ENCODE assay signal across 29 cellular contexts in the genomic region with DNA sequence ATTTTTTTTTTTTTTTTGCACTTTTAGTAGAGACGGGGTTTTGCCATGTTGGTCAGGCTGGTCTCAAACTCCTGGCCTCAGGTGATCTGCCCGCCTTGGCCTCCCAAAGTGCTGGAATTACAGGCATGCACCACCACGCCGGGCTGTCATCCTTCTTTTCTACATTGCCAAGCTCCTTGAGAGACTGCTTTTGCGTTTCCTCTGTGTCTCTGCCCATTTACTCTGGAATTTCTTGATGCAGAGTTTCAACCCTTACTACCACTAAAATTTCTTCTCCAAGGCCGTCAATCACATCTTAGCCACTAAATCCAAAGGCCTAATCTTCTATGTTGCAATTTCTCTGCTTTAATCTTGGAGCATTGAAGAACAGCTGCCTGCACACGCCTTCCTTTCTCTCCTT.
"Had no signal": no experiment of that assay in that cellular context is flagged by ENCODE, and none has a peak within 500 bp of the region (broad histone marks: within the 10 kb centered on the region; RNA-seq: fewer than 3 reads in every experiment).

No MANE protein-coding gene starts in this region.

- H3K4me3 ChIP-seq: left lung, lower lobe of right lung, psoas muscle, right atrium auricular region, right lobe of liver, smooth muscle cell, thyroid gland, transverse colon, uterus had no signal

- H3K4me2 ChIP-seq: smooth muscle cell had no signal

- H3K36me3 Mint-ChIP-seq: immature natural killer cell; naive thymus-derived CD8-positive, alpha-beta T cell; stimulated activated memory B cell treated with anti-CD40 and anti-IgM and Interleukin-4, amounts not matched to agents 10 μg/mL and 1 μg/mL and 100 μg/mL, for 72 hours had no signal

- H3K9me3 ChIP-seq: left lung, lower lobe of right lung, neutrophil, psoas muscle, right atrium auricular region, right lobe of liver, thyroid gland, transverse colon, uterus had no signal

- H3K4me1 ChIP-seq: left lung, lower lobe of right lung, parathyroid adenoma, psoas muscle, right atrium auricular region, right lobe of liver, thyroid gland, transverse colon, uterus had no signal

- H3K27ac ChIP-seq: left lung, lower lobe of right lung, neutrophil, parathyroid adenoma, psoas muscle, right atrium auricular region, right lobe of liver, thyroid gland, transverse colon, uterus had no signal

- H3K9ac ChIP-seq: parathyroid adenoma had no signal

- H3K9me3 Mint-ChIP-seq: immature natural killer cell; naive thymus-derived CD8-positive, alpha-beta T cell; nephron; neural crest cell; stimulated activated memory B cell treated with anti-CD40 and anti-IgM and Interleukin-4, amounts not matched to agents 10 μg/mL and 1 μg/mL and 100 μg/mL, for 72 hours; stimulated activated naive CD8-positive, alpha-beta T cell treated with anti-CD3 and anti-CD28 coated beads, Interleukin-15, amount 100 ng/mL, for 72 hours had no signal

- H2AFZ ChIP-seq: parathyroid adenoma had no signal

- DNase-seq: hypothalamus; immature natural killer cell; kidney; left colon; left lung; lower lobe of right lung; mammary epithelial cell; mesenchymal stem cell; naive thymus-derived CD8-positive, alpha-beta T cell; occipital lobe; psoas muscle; right lobe of liver; stimulated activated CD4-positive, alpha-beta T cell treated with anti-CD3 and anti-CD28 coated beads, Interleukin-1b, Interleukin-23, amount 100 ng/mL, for 48 hours; stimulated activated CD4-positive, alpha-beta T cell treated with anti-CD3 and anti-CD28 coated beads, Interleukin-2, amount 100 ng/mL, for 48 hours; stimulated activated CD4-positive, alpha-beta T cell treated with anti-CD3 and anti-CD28 coated beads, Interleukin-4, amount 100 ng/mL, for 4 hours; stimulated activated CD8-positive, alpha-beta memory T cell treated with anti-CD3 and anti-CD28 coated beads, Interleukin-4, amount 100 ng/mL, for 48 hours; stimulated activated naive CD4-positive, alpha-beta T cell treated with Interleukin-2 at 50 U/mL for 16 hours; stimulated activated naive CD8-positive, alpha-beta T cell treated with anti-CD3 and anti-CD28 coated beads, Interleukin-15, amount 100 ng/mL, for 72 hours; substantia nigra; transverse colon; uterus had no signal

- H3K27me3 ChIP-seq: left lung, neutrophil, right atrium auricular region, right lobe of liver, thyroid gland, transverse colon, uterus had no signal

- H3K79me2 ChIP-seq: parathyroid adenoma had no signal

- H3K27me3 Mint-ChIP-seq: naive thymus-derived CD8-positive, alpha-beta T cell; stimulated activated memory B cell treated with anti-CD40 and anti-IgM and Interleukin-4, amounts not matched to agents 10 μg/mL and 1 μg/mL and 100 μg/mL, for 72 hours; stimulated activated naive CD8-positive, alpha-beta T cell treated with anti-CD3 and anti-CD28 coated beads, Interleukin-15, amount 100 ng/mL, for 72 hours had no signal

- H3K27ac Mint-ChIP-seq: immature natural killer cell; naive thymus-derived CD8-positive, alpha-beta T cell; nephron; stimulated activated memory B cell treated with anti-CD40 and anti-IgM and Interleukin-4, amounts not matched to agents 10 μg/mL and 1 μg/mL and 100 μg/mL, for 72 hours; stimulated activated naive CD8-positive, alpha-beta T cell treated with anti-CD3 and anti-CD28 coated beads, Interleukin-15, amount 100 ng/mL, for 72 hours had no signal

- H3K4me3 Mint-ChIP-seq: immature natural killer cell; naive thymus-derived CD8-positive, alpha-beta T cell; nephron; neural crest cell; stimulated activated memory B cell treated with anti-CD40 and anti-IgM and Interleukin-4, amounts not matched to agents 10 μg/mL and 1 μg/mL and 100 μg/mL, for 72 hours; stimulated activated naive CD8-positive, alpha-beta T cell treated with anti-CD3 and anti-CD28 coated beads, Interleukin-15, amount 100 ng/mL, for 72 hours had no signal

- H3K4me1 Mint-ChIP-seq: immature natural killer cell; naive thymus-derived CD8-positive, alpha-beta T cell; nephron; stimulated activated memory B cell treated with anti-CD40 and anti-IgM and Interleukin-4, amounts not matched to agents 10 μg/mL and 1 μg/mL and 100 μg/mL, for 72 hours; stimulated activated naive CD8-positive, alpha-beta T cell treated with anti-CD3 and anti-CD28 coated beads, Interleukin-15, amount 100 ng/mL, for 72 hours had no signal

- H3K36me3 ChIP-seq: left lung, lower lobe of right lung, neutrophil, right atrium auricular region, right lobe of liver, thyroid gland, transverse colon, uterus had no signal

- ATAC-seq: left colon; left lung; lower lobe of right lung; naive thymus-derived CD8-positive, alpha-beta T cell; psoas muscle; right lobe of liver; stimulated activated memory B cell treated with anti-CD40 and anti-IgM and Interleukin-4, amounts not matched to agents 10 μg/mL and 1 μg/mL and 100 μg/mL, for 72 hours; stimulated activated naive CD8-positive, alpha-beta T cell treated with anti-CD3 and anti-CD28 coated beads, Interleukin-15, amount 100 ng/mL, for 72 hours had no signal
